In the genomic region with DNA sequence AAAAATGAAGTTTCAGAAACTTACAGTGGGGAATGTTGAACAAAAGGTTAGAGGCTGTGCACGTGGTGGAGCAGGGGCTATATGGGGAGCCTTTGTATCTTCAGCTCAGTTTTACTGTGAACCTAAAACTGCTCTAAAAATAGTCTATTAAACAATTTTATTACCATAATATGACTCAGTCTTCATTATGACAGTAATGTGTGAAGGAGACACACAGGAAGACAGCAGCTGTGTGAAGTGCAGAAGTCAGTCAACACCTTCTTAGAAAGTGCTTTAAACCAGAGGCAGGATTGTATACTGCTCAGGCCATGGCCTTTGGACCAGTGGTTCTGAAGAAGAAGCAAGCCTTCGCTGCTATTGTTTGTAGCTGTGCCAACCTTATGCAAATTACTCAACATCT, we compare ENCODE assay signal across 10 cellular contexts.
A peak's percentile ranks its signal among the peaks of the same experiment; 100 is the strongest.
DNase-seq lines count a peak whose midpoint lies in the region; ATAC-seq and TF ChIP-seq lines count a peak whose summit lies in the region.
"Had no signal": no experiment of that assay in that cellular context is flagged by ENCODE, and none has a peak within 500 bp of the region (broad histone marks: within the 10 kb centered on the region; RNA-seq: fewer than 3 reads in every experiment).

No MANE protein-coding gene starts in this region.

- no peaks in the 10 kb centered on the region for H3K79me1 ChIP-seq in mesendoderm (ENCODE audit: low read length)

- no peak overlapping the region for H2BK120ac ChIP-seq in mesendoderm (ENCODE audit: low read depth, low read length)

- H3K4me2 ChIP-seq in mesendoderm (ENCODE audit: low read length): no peak overlapping the region

- no peak overlapping the region for H2AK5ac ChIP-seq in mesendoderm (ENCODE audit: low read length)

- DNase-seq in breast epithelium (ENCODE audit: low spot score in 2 of 2): no peak
- DNase-seq in sigmoid colon: no peak
- DNase-seq in H4 (ENCODE audit: low spot score): no peak
- DNase-seq in GM03348 (ENCODE audit: low spot score): no peak
- DNase-seq in mesendoderm: no peak
- no peak for DNase-seq in stimulated activated CD8-positive, alpha-beta memory T cell treated with anti-CD3 and anti-CD28 coated beads, Interleukin-4, amount 100 ng/mL, for 48 hours
- DNase-seq: activated B cell treated with CpG ODN at 0.5 μM for 24 hours, NCI-H526 had no signal

- H3K79me2 ChIP-seq in mesendoderm (ENCODE audit: control insufficient read depth, insufficient read depth, low read length): no peaks in the 10 kb centered on the region

- intact Hi-C loops in breast epithelium (cut with DNase I; ENCODE audit: low total_unique reads) (loop anchor here (10.0 kb wide), 1 partner anchor 87 kb away; a partner anchor contains a TSS), sigmoid colon (cut with DNase I) (loop anchor here (2.0 kb wide), 1 partner anchor 35 kb away; no protein-coding TSS in a partner anchor)

- no peak overlapping the region for H2BK15ac ChIP-seq in mesendoderm (replicated peaks; ENCODE audit: low read depth)

- no peak overlapping the region for H2BK5ac ChIP-seq in mesendoderm (ENCODE audit: low read length)

- no peak overlapping the region for H3K56ac ChIP-seq in mesendoderm (ENCODE audit: low read length)

- H4K5ac ChIP-seq in mesendoderm (ENCODE audit: low read length): no peak overlapping the region

- 51 to 67% methylated on average over 2 of the region's 2 CpGs for WGBS in sigmoid colon, 2 donors
- no CpG with 5 or more reads among the region's 2 CpGs for WGBS in mesendoderm (ENCODE audit: extremely low coverage, insufficient coverage, low lambda C conversion rate)

- no peak overlapping the region for H4K8ac ChIP-seq in mesendoderm (ENCODE audit: low read depth, low read length)

- peak; percentile 65 for ATAC-seq in GM19043 (IDR thresholded peaks at IDR 0.05; ENCODE audit: low read depth, unreplicated experiment)
- ATAC-seq in HG02870 (IDR thresholded peaks at IDR 0.05; ENCODE audit: unreplicated experiment): peak; percentile 67

- H3K9me3 ChIP-seq in breast epithelium: no peaks in the 10 kb centered on the region
- H3K9me3 ChIP-seq in sigmoid colon: no peaks in the 10 kb centered on the region

- no peak for TF ChIP-seq EP300 in sigmoid colon (IDR thresholded peaks at IDR 0.05)

- no peak for TF ChIP-seq CTCF in breast epithelium (IDR thresholded peaks at IDR 0.05)
- TF ChIP-seq CTCF in sigmoid colon (IDR thresholded peaks at IDR 0.05): no peak

- TF ChIP-seq POLR2A in breast epithelium (IDR thresholded peaks at IDR 0.05) (no peak), sigmoid colon (IDR thresholded peaks at IDR 0.05) (no peak)

- H3K4me3 ChIP-seq in breast epithelium (no peak overlapping the region), sigmoid colon (no peak overlapping the region), mesendoderm (ENCODE audit: low read length) (no peak overlapping the region)

- H3K4ac ChIP-seq in mesendoderm (ENCODE audit: low read depth, low read length): no peak overlapping the region

- no peaks in the 10 kb centered on the region for H3K27me3 ChIP-seq in breast epithelium
- H3K27me3 ChIP-seq in sigmoid colon: no peaks in the 10 kb centered on the region
- H3K27me3 ChIP-seq in mesendoderm (ENCODE audit: insufficient read depth, low read length, poor library complexity): no peaks in the 10 kb centered on the region

- H3K4me1 ChIP-seq in breast epithelium (peaks cover 0 to 4% of the 10 kb centered on the region in 2 donors), sigmoid colon (peaks cover 0 to 79% (median 75%) of the 10 kb centered on the region in 4 donors), mesendoderm (ENCODE audit: control insufficient read depth, low read depth, low read length) (no peaks in the 10 kb centered on the region)

- no peak overlapping the region for H3K23ac ChIP-seq in mesendoderm (ENCODE audit: low read length)

- peak overlapping the region; percentile 43 to 81 for H3K27ac ChIP-seq in breast epithelium
- H3K27ac ChIP-seq in sigmoid colon: peak overlapping the region; percentile 72 to 96 (median 86)
- no peak overlapping the region for H3K27ac ChIP-seq in mesendoderm (ENCODE audit: low read depth, low read length)

- no peaks in the 10 kb centered on the region for H3K36me3 ChIP-seq in breast epithelium
- peaks cover 0 to 15% (median 6%) of the 10 kb centered on the region in 4 donors for H3K36me3 ChIP-seq in sigmoid colon
- no peaks in the 10 kb centered on the region for H3K36me3 ChIP-seq in mesendoderm (ENCODE audit: control insufficient read depth, insufficient read depth, low read length)

- no peak overlapping the region for H3K18ac ChIP-seq in mesendoderm (ENCODE audit: low read length)

- no peak overlapping the region for H3K9ac ChIP-seq in mesendoderm (ENCODE audit: low read length)
